In the genomic region with DNA sequence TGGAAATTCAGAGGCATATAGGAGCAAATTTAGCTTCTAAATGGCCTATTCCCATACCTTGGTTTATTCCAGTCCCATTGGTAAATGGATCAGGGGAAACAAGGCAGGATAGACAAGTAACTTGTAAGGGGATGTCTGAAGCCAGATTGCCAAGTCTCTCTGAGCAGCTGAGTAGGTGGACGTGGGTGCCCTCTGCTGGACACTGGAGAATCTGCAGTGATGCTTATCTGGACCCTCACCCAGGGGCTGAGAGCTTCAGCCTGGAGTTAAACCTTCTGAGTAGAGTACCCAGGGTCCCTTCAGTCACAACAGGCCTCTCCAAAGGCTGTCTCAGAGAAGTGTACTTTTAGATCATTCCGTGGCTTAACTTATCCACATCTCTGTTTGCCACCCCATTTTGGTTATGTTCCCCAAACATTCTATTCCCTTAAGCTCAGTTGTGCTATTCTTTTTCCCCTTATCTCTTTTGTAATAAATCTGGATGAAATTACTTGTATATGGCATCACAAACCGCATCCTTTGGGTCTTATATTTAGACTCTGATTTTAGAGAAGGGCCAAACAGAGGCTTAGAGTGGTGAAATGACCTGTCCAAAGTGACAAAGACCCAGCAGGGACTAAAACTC, we compare ENCODE assay signal across 8 cellular contexts.
DNase-seq lines count a peak whose midpoint lies in the region; FAIRE-seq and TF ChIP-seq lines count a peak whose summit lies in the region.

No MANE protein-coding gene starts in this region.

- H3K4me2 ChIP-seq in hepatocyte, result peak overlapping the region; percentile 50

- no peak overlapping the region for H3K4me3 ChIP-seq in MG63
- H3K4me3 ChIP-seq in hepatocyte, result no peak overlapping the region

- H3K27ac ChIP-seq in hepatocyte, result no peak overlapping the region

- no peaks in the 10 kb centered on the region for H3K9me2 ChIP-seq in hepatocyte (replicated peaks; ENCODE audit: insufficient read depth)

- peak; percentile 11 for DNase-seq in GM04504 (ENCODE audit: low read depth)
- peak; percentile 35 for DNase-seq in H54 (ENCODE audit: insufficient read length, low spot score)
- peak; percentile 47 for DNase-seq in MG63
- DNase-seq in T-helper 2 cell, result peak; percentile 13 to 51 (median 42)
- DNase-seq in anterior cingulate cortex (lab: John Stamatoyannopoulos, UW), result peak in 45 of 58 donors; percentile 0 to 70 (median 13)
- DNase-seq in hepatocyte (ENCODE audit: low spot score), result peak; percentile 79
- peak; percentile 37 for DNase-seq in smooth muscle cell of the brain vasculature (ENCODE audit: low read depth, low spot score)
- DNase-seq in NCI-H1048 (lab: John Stamatoyannopoulos, UW), result no peak

- 11% methylated on average over 3 of the region's 3 CpGs for WGBS in hepatocyte (ENCODE audit: low lambda C conversion rate, missing lambda C conversion rate)

- no peaks in the 10 kb centered on the region for H3K27me3 ChIP-seq in MG63
- no peaks in the 10 kb centered on the region for H3K27me3 ChIP-seq in hepatocyte

- no peak for FAIRE-seq in H54 (lab: Jason Lieb, UNC)

- H3K36me3 ChIP-seq in MG63, result no peaks in the 10 kb centered on the region
- no peaks in the 10 kb centered on the region for H3K36me3 ChIP-seq in hepatocyte (replicated peaks; ENCODE audit: insufficient read depth, low read depth)

- H3K79me2 ChIP-seq in hepatocyte, result no peaks in the 10 kb centered on the region

- TF ChIP-seq POLR2A in H54 (IDR thresholded peaks at IDR 0.05; ENCODE audit: low read depth, low read length), result no peak

- peak; percentile 81 for TF ChIP-seq CTCF in hepatocyte (IDR thresholded peaks at IDR 0.05; ENCODE audit: poor library complexity)

- H2AFZ ChIP-seq in hepatocyte, result no peak overlapping the region

- no peaks in the 10 kb centered on the region for H4K20me1 ChIP-seq in hepatocyte (ENCODE audit: insufficient read depth, poor library complexity, severe bottlenecking)

- no peaks in the 10 kb centered on the region for H3K4me1 ChIP-seq in hepatocyte (ENCODE audit: insufficient read depth)

- no peaks in the 10 kb centered on the region; the same call in 1 of the 2 replicates for H3K9me3 ChIP-seq in MG63
- no peaks in the 10 kb centered on the region for H3K9me3 ChIP-seq in hepatocyte (ENCODE audit: low read depth)
